8 cellular contexts compared by ENCODE assay signal in the genomic region with DNA sequence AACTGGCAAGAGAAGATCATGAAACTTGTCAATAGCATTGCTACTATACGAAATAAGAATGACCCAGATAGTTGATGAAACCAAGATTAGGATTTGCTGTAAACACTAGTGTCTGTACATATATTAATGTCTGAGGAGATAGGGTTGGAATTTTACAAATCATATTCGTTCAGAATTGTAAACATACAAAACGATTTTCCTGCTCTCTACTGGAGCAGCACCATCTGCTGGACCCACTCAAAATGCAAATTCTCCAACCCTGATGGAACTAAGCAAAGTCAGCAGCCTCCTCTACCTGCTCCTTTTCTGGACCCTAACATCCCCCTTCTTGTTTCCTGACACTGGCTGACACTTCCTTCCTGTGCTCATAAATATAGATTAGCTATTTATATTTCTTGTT. TPM values are rescaled to one million over a fixed set of nuclear protein-coding genes. Genes with fewer than 3 reads are reported as not detected.
A peak's percentile ranks its signal among the peaks of the same experiment; 100 is the strongest.
DNase-seq lines count a peak whose midpoint lies in the region; ATAC-seq, FAIRE-seq and TF ChIP-seq lines count a peak whose summit lies in the region.

No MANE protein-coding gene starts in this region.

- H3K4me3 Mint-ChIP-seq in CD4-positive, alpha-beta memory T cell: peak overlapping the region in 1 of 8 donors; percentile 33

- H3K27ac Mint-ChIP-seq in CD4-positive, alpha-beta memory T cell: peak overlapping the region in 1 of 7 donors; percentile 32

- no peaks in the 10 kb centered on the region for H3K27me3 ChIP-seq in CD4-positive, alpha-beta memory T cell (ENCODE audit: insufficient read depth, low read length)
- H3K27me3 ChIP-seq in PC-9 (ENCODE audit: insufficient read depth, low read depth): no peaks in the 10 kb centered on the region
- H3K27me3 ChIP-seq in endothelial cell of umbilical vein (ENCODE audit: control insufficient read depth in 2 of 2, insufficient read depth in 2 of 2, low read length in 2 of 2): no peaks in the 10 kb centered on the region
- no peaks in the 10 kb centered on the region for H3K27me3 ChIP-seq in neural cell (ENCODE audit: insufficient read depth, low read depth, low read length)

- BruUV-seq in PC-9 (replicated peaks; lab: Mats Ljungman, UMichigan) (no TSS peak), endothelial cell of umbilical vein (replicated peaks; lab: Mats Ljungman, UMichigan) (no TSS peak)

- no peak overlapping the region for H3K4me3 ChIP-seq in CD4-positive, alpha-beta memory T cell (ENCODE audit: low read length in 2 of 2)
- H3K4me3 ChIP-seq in PC-9 (no peak overlapping the region), endothelial cell of umbilical vein (replicated peaks in 1 of 3; ENCODE audit: insufficient read depth in 1 of 3, low read depth in 1 of 3, low read length in 3 of 3) (no peak overlapping the region), neural cell (ENCODE audit: low read length) (no peak overlapping the region)

- ATAC-seq in GM19455 (IDR thresholded peaks at IDR 0.05; ENCODE audit: unreplicated experiment): peak; percentile 46
- ATAC-seq in GM18498 (IDR thresholded peaks at IDR 0.05; ENCODE audit: unreplicated experiment): no peak
- no peak for ATAC-seq in GM19328 (IDR thresholded peaks at IDR 0.05; ENCODE audit: unreplicated experiment)
- no peak for ATAC-seq in GM19397 (IDR thresholded peaks at IDR 0.05; ENCODE audit: unreplicated experiment)

- H3K9me1 ChIP-seq in endothelial cell of umbilical vein (replicated peaks; ENCODE audit: control insufficient read depth, extremely low read depth, insufficient read depth, low read length): no peaks in the 10 kb centered on the region

- peaks cover 15 to 22% (median 16%) of the 10 kb centered on the region in 4 donors for H3K4me1 Mint-ChIP-seq in CD4-positive, alpha-beta memory T cell

- H3K9ac ChIP-seq in endothelial cell of umbilical vein (replicated peaks; ENCODE audit: extremely low read depth, insufficient read depth, low read length) (no peak overlapping the region), neural cell (ENCODE audit: low read length) (no peak overlapping the region)

- no peaks in the 10 kb centered on the region for H3K27me3 Mint-ChIP-seq in CD4-positive, alpha-beta memory T cell

- H2AFZ ChIP-seq in PC-9: no peak overlapping the region
- no peak overlapping the region for H2AFZ ChIP-seq in endothelial cell of umbilical vein (ENCODE audit: low read depth, low read length)
- no peak overlapping the region for H2AFZ ChIP-seq in neural cell (ENCODE audit: low read depth, low read length)

- no peak for TF ChIP-seq EP300 in neural cell (conservative IDR thresholded peaks at IDR 0.05; ENCODE audit: poor library complexity, severe bottlenecking)

- H3K4me1 ChIP-seq in CD4-positive, alpha-beta memory T cell (ENCODE audit: insufficient read depth, low read length): peaks cover 15% of the 10 kb centered on the region
- H3K4me1 ChIP-seq in PC-9 (replicated peaks; ENCODE audit: insufficient read depth): no peaks in the 10 kb centered on the region
- H3K4me1 ChIP-seq in endothelial cell of umbilical vein (ENCODE audit: control insufficient read depth, extremely low read depth, insufficient read depth, low read length): peaks cover 22% of the 10 kb centered on the region

- intact Hi-C loops in CD4-positive, alpha-beta memory T cell (cut with micrococcal nuclease): loop anchor here (1.0 kb wide), 4 partner anchors 31 to 286 kb away; no protein-coding TSS in a partner anchor
- intact Hi-C loops in PC-9 (cut with micrococcal nuclease; ENCODE audit: unreplicated experiment) (no loop called here), endothelial cell of umbilical vein (cut with micrococcal nuclease) (loop anchor here (1.0 kb wide), 1 partner anchor 29 kb away; no protein-coding TSS in a partner anchor)

- H3K4me2 ChIP-seq in PC-9 (no peak overlapping the region), endothelial cell of umbilical vein (ENCODE audit: insufficient read depth, low read length) (peak overlapping the region; percentile 32), neural cell (ENCODE audit: low read length) (no peak overlapping the region)

- H3K27ac ChIP-seq in CD4-positive, alpha-beta memory T cell (ENCODE audit: low read depth, low read length): no peak overlapping the region
- no peak overlapping the region for H3K27ac ChIP-seq in PC-9
- H3K27ac ChIP-seq in endothelial cell of umbilical vein (ENCODE audit: insufficient read depth, low read depth, low read length): no peak overlapping the region
- no peak overlapping the region for H3K27ac ChIP-seq in neural cell (ENCODE audit: low read length)

- no peaks in the 10 kb centered on the region for H3K9me3 ChIP-seq in CD4-positive, alpha-beta memory T cell (ENCODE audit: control insufficient read depth in 1 of 2, low read length in 2 of 2)
- H3K9me3 ChIP-seq in PC-9 (ENCODE audit: insufficient read depth, low read depth): no peaks in the 10 kb centered on the region
- H3K9me3 ChIP-seq in endothelial cell of umbilical vein (replicated peaks; ENCODE audit: control insufficient read depth, insufficient read depth, low read length): no peaks in the 10 kb centered on the region
- no peaks in the 10 kb centered on the region for H3K9me3 ChIP-seq in neural cell (ENCODE audit: low read length)

- no peaks in the 10 kb centered on the region for H3K36me3 ChIP-seq in CD4-positive, alpha-beta memory T cell (ENCODE audit: insufficient read depth, low read length)
- H3K36me3 ChIP-seq in PC-9 (ENCODE audit: low read depth) (no peaks in the 10 kb centered on the region), endothelial cell of umbilical vein (ENCODE audit: control insufficient read depth in 2 of 2, extremely low read depth in 1 of 2, insufficient read depth in 2 of 2, low read length in 2 of 2) (no peaks in the 10 kb centered on the region), neural cell (ENCODE audit: insufficient read depth, low read length) (no peaks in the 10 kb centered on the region)

- peak; percentile 79 for FAIRE-seq in endothelial cell of umbilical vein (lab: Jason Lieb, UNC)

- no peaks in the 10 kb centered on the region for H3K9me3 Mint-ChIP-seq in CD4-positive, alpha-beta memory T cell

- H3F3A ChIP-seq in PC-9 (ENCODE audit: insufficient read depth, low read depth) (no peaks in the 10 kb centered on the region), neural cell (ENCODE audit: insufficient read depth, low read length, poor library complexity, severe bottlenecking) (no peaks in the 10 kb centered on the region)

- dilution Hi-C loops in endothelial cell of umbilical vein (cut with MboI; ENCODE audit: extremely low pct_ligation_motif_present, low sequenced_read_pairs): no loop called here

- POLR2A ChIA-PET in CD4-positive, alpha-beta memory T cell (lab: Charles Lee; ENCODE audit: partially characterized antibody): interaction anchor here (1.4 to 2.8 kb wide), 2 partner anchors 28 to 31 kb away, joined by 4 to 14 read pairs; no protein-coding TSS in a partner anchor
- POLR2A ChIA-PET in PC-9 (lab: Charles Lee; ENCODE audit: unreplicated experiment): no interaction called here
- POLR2A ChIA-PET in endothelial cell of umbilical vein (lab: Charles Lee): no interaction called here

- DNase-seq in CD4-positive, alpha-beta memory T cell: peak in 4 of 5 donors; percentile 29 to 37 (median 32)
- DNase-seq in PC-9: no peak
- DNase-seq in endothelial cell of umbilical vein (ENCODE audit: low read depth, low spot score): peak; percentile 54

- CTCF ChIA-PET in CD4-positive, alpha-beta memory T cell (lab: Charles Lee; ENCODE audit: partially characterized antibody): interaction anchor here (0.6 to 2.3 kb wide), 19 partner anchors 9 to 285 kb away, joined by 3 to 26 read pairs (median 6); no protein-coding TSS in a partner anchor
- CTCF ChIA-PET in PC-9 (lab: Charles Lee) (interaction anchor here (0.7 kb wide), 1 partner anchor 1445 kb away, joined by 8 read pairs; no protein-coding TSS in a partner anchor), endothelial cell of umbilical vein (lab: Charles Lee) (interaction anchor here (1.2 to 2.5 kb wide), 4 partner anchors 8 to 286 kb away, joined by 3 to 18 read pairs (median 8); no protein-coding TSS in a partner anchor)

- TF ChIP-seq RAD21 in neural cell (conservative IDR thresholded peaks at IDR 0.05): peak; percentile 37

- H3K79me2 ChIP-seq in PC-9 (ENCODE audit: low read depth): no peaks in the 10 kb centered on the region
- H3K79me2 ChIP-seq in endothelial cell of umbilical vein (ENCODE audit: control insufficient read depth, insufficient read depth, low read length): no peaks in the 10 kb centered on the region
- no peaks in the 10 kb centered on the region for H3K79me2 ChIP-seq in neural cell (replicated peaks; ENCODE audit: insufficient read depth, low read length)

- TF ChIP-seq POLR2A in endothelial cell of umbilical vein (IDR thresholded peaks at IDR 0.05; ENCODE audit: low read depth, low read length): no peak

- TF ChIP-seq CTCF in PC-9 (conservative IDR thresholded peaks at IDR 0.05) (peak; percentile 43; the same call in 1 of the 2 replicates), endothelial cell of umbilical vein (IDR thresholded peaks at IDR 0.05; ENCODE audit: extremely low read depth in 1 of 2, insufficient read depth in 1 of 2, low read depth in 1 of 2, low read length in 2 of 2) (peak; percentile 29 to 42), neural cell (IDR thresholded peaks at IDR 0.05; ENCODE audit: poor library complexity, severe bottlenecking) (peak; percentile 45)

- H3K36me3 Mint-ChIP-seq in CD4-positive, alpha-beta memory T cell: no peaks in the 10 kb centered on the region

- H4K20me1 ChIP-seq in PC-9 (ENCODE audit: insufficient read depth): no peaks in the 10 kb centered on the region
- H4K20me1 ChIP-seq in endothelial cell of umbilical vein (replicated peaks; ENCODE audit: control insufficient read depth, extremely low read depth, insufficient read depth, low read length): no peaks in the 10 kb centered on the region
- no peaks in the 10 kb centered on the region for H4K20me1 ChIP-seq in neural cell (ENCODE audit: insufficient read depth)

- no peaks in the 10 kb centered on the region for H3K9me2 ChIP-seq in PC-9 (ENCODE audit: insufficient read depth)
- H3K9me2 ChIP-seq in neural cell (ENCODE audit: insufficient read depth, low read length): no peaks in the 10 kb centered on the region

TF ChIP-seq in neural cell, 6 proteins besides CTCF, POLR2A, EP300 and RAD21 (continues in another document):
- TF ChIP-seq MXI1 (conservative IDR thresholded peaks at IDR 0.05; ENCODE audit: poor library complexity, severe bottlenecking): no peak

RNA-seq across cellular contexts. Expression of gene SGMS1, which starts 29.4 kb away (rescaled TPM):
- total RNA-seq in CD4-positive, alpha-beta memory T cell: 10 to 100 TPM; 28.8 to 33.0 TPM
- 10 to 100 TPM in 1 of 2 donors, 1 to 10 TPM in 1; 10.0 to 11.7 TPM for polyA plus RNA-seq in CD4-positive, alpha-beta memory T cell
- total RNA-seq in PC-9 (2021) (34.3 and 35.0 TPM in 2 replicates), endothelial cell of umbilical vein (23.7 and 24.8 TPM in 2 replicates)
- polyA plus RNA-seq in endothelial cell of umbilical vein (8.8 and 9.7 TPM in 2 replicates), neural cell (5.7 and 8.0 TPM in 2 replicates)
- 8.2 and 9.9 TPM in 2 replicates for polyA plus RNA-seq in endothelial cell of umbilical vein (2011; cell fraction: cytosol; rRNA removed)
- polyA plus RNA-seq in endothelial cell of umbilical vein (2011; cell fraction: nucleus; rRNA removed): 11.2 and 16.0 TPM in 2 replicates
- 14.8 and 16.1 TPM in 2 replicates for polyA plus RNA-seq in endothelial cell of umbilical vein (2012)
- polyA minus RNA-seq in endothelial cell of umbilical vein (21.5 TPM in 2 replicates), neural cell (25.0 and 34.1 TPM in 2 replicates)
- 36.0 TPM for polyA minus RNA-seq in endothelial cell of umbilical vein (2011; cell fraction: cytosol; rRNA and poly(A)+ RNA removed)
- polyA minus RNA-seq in endothelial cell of umbilical vein (2011; cell fraction: nucleus; rRNA and poly(A)+ RNA removed): 60.5 and 62.4 TPM in 2 replicates

Comparison
In these comparisons a context has a peak if more than half of its experiments do, and no peak if none do; other contexts are left out.
1. DNase-seq: peak in CD4-positive, alpha-beta memory T cell (4 of 5) and endothelial cell of umbilical vein (single experiment); none in PC-9 (0 of 2).
2. Peak in every context shown above with its lines, with median percentiles within 50 percentile points of each other: CTCF ChIP-seq.